In genomic region chr10:102704915-102705314, GRCh38 we compare ENCODE assay signal across 1 cellular context.
TF ChIP-seq lines count a peak whose summit lies in the region.

No MANE protein-coding gene starts in this region.

TF ChIP-seq in SK-N-SH, 30 proteins besides CTCF, POLR2A, EP300 and RAD21:
- TF ChIP-seq PBX3 (IDR thresholded peaks at IDR 0.05) (peak; percentile 34; the same call in 1 of the 2 replicates), SIN3A (IDR thresholded peaks at IDR 0.05; ENCODE audit: borderline replicate concordance, low read depth, low read length) (no peak), FOSL2 (IDR thresholded peaks at IDR 0.05; ENCODE audit: borderline replicate concordance, low read depth) (peak; percentile 79), JUND (IDR thresholded peaks at IDR 0.05) (peak; percentile 76), TCF12 (IDR thresholded peaks at IDR 0.05) (peak; percentile 80), USF2 (IDR thresholded peaks at IDR 0.05; ENCODE audit: borderline replicate concordance, low read depth, low read length) (no peak), SMC3 (IDR thresholded peaks at IDR 0.05; ENCODE audit: low read depth, low read length) (no peak), YY1 (IDR thresholded peaks at IDR 0.05; ENCODE audit: low read depth) (peak; percentile 64; the same call in 1 of the 2 replicates), MXI1 (IDR thresholded peaks at IDR 0.05; ENCODE audit: low read depth, low read length) (no peak), IRF3 (IDR thresholded peaks at IDR 0.05; ENCODE audit: low read depth, low read length) (no peak), MAX (IDR thresholded peaks at IDR 0.05; ENCODE audit: low read depth) (no peak), POLR2AphosphoS5 (IDR thresholded peaks at IDR 0.05; ENCODE audit: low read depth, low read length) (peak; percentile 27; the same call in 1 of the 2 replicates), RFX5 (IDR thresholded peaks at IDR 0.05; ENCODE audit: low read length) (no peak), MEF2A (IDR thresholded peaks at IDR 0.05; ENCODE audit: borderline replicate concordance, low read depth) (no peak), EZH2phosphoT487 (IDR thresholded peaks at IDR 0.05; ENCODE audit: borderline replicate concordance, low read depth) (no peak), TAF1 (IDR thresholded peaks at IDR 0.05; ENCODE audit: borderline replicate concordance, low read depth, low read length) (no peak), USF1 (IDR thresholded peaks at IDR 0.05; ENCODE audit: borderline replicate concordance, low read depth) (0 out of 2 replicates have a peak, but pooled peaks have one; percentile 40), RCOR1 (IDR thresholded peaks at IDR 0.05; ENCODE audit: low read length) (no peak), TEAD4 (IDR thresholded peaks at IDR 0.05; ENCODE audit: borderline replicate concordance, insufficient read depth) (no peak), GATA2 (CRISPR knock-in tag; IDR thresholded peaks at IDR 0.05) (no peak), NFIC (IDR thresholded peaks at IDR 0.05; ENCODE audit: borderline replicate concordance) (no peak)
TF ChIP-seq in SK-N-SH: peak in this region for 7.
